ENCODE assay signal across 25 cellular contexts in the genomic region with DNA sequence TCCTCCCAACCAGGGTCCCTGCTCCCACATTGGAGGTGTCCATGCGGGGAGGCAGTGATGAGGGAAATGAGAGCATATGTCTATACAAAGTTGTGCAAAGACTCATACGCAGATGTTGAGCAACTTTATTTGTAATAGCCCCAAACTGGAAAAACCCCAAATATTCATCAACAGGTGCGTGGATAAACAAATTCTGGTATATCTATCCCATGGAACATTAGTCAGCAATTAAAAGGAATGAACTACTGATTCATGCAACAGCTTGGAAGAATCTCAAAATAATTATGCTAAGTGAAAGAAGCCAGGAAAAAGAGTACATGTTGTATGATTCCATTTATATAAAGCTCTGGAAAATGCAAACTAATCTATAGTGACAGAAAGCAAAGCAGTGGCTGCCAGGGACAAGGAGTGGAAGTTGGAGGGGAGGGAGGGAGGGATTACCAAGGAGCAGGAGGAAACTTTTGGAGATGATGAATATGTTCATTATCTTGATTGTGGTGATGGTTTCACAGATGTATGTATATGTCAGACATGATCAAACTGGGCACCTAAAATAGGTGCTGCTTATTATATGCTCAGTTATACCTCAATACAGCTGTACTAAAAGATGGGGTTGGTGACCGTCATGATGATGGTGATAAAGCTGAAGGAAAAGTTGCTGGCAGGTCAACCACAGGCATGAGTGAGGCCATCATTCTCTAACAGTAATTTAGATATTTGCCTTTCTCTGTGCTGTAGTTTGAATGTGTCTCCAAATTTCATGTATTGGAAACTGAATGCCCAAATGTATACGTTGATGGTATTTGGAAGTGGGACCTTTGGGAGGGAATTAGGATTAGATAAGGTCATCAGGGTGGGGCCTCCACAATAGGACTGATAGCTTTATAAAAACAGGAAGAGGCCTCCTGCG.
"Had no signal": no experiment of that assay in that cellular context is flagged by ENCODE, and none has a peak within 500 bp of the region (broad histone marks: within the 10 kb centered on the region; RNA-seq: fewer than 3 reads in every experiment).

No MANE protein-coding gene starts in this region.

- H3K36me3 ChIP-seq: ascending aorta, esophagus muscularis mucosa, gastrocnemius medialis, left ventricle myocardium inferior, prostate gland, right atrium auricular region, suprapubic skin, transverse colon, uterus had no signal

- H3K4me3 ChIP-seq: ascending aorta, esophagus muscularis mucosa, gastrocnemius medialis, left ventricle myocardium inferior, prostate gland, right atrium auricular region, suprapubic skin, transverse colon, uterus had no signal

- DNase-seq: activated CD4-positive, alpha-beta T cell treated with anti-CD3 and anti-CD28 coated beads, Interleukin-2, amount 10 ng/mL, durations not matched to agents 7 days and 5 days; activated CD8-positive, alpha-beta T cell treated with anti-CD3 and anti-CD28 coated beads, Interleukin-2, amount 10 ng/mL, durations not matched to agents 7 days and 5 days; activated naive CD4-positive, alpha-beta T cell treated with anti-CD3 and anti-CD28 coated beads, Interleukin-2, amount 10 ng/mL, durations not matched to agents 7 days and 5 days; activated naive CD8-positive, alpha-beta T cell treated with anti-CD3 and anti-CD28 coated beads, Interleukin-2, amount 50 U/mL, for 24 hours; activated T-cell treated with anti-CD3 and anti-CD28 coated beads, Interleukin-2, amount 50 U/mL, for 24 hours; effector CD8-positive, alpha-beta T cell; gastrocnemius medialis; head of caudate nucleus; kidney glomerular epithelial cell; left ventricle myocardium inferior; naive B cell; small intestine; stimulated activated CD4-positive, alpha-beta T cell treated with anti-CD3 and anti-CD28 coated beads, Interleukin-15, amount 100 ng/mL, for 24 hours; stimulated activated CD4-positive, alpha-beta T cell treated with anti-CD3 and anti-CD28 coated beads, Interleukin-2, amount 100 ng/mL, for 48 hours; T-cell; transverse colon; uterus had no signal

- H3K36me3 Mint-ChIP-seq: activated naive CD4-positive, alpha-beta T cell treated with anti-CD3 and anti-CD28 coated beads, Interleukin-2, amount 10 ng/mL, durations not matched to agents 7 days and 5 days; naive B cell; T-cell had no signal

- H3K27me3 Mint-ChIP-seq: activated CD4-positive, alpha-beta T cell treated with anti-CD3 and anti-CD28 coated beads, Interleukin-2, amount 10 ng/mL, durations not matched to agents 7 days and 5 days had no signal

- H3K4me3 Mint-ChIP-seq: activated CD4-positive, alpha-beta T cell treated with anti-CD3 and anti-CD28 coated beads, Interleukin-2, amount 10 ng/mL, durations not matched to agents 7 days and 5 days; activated CD8-positive, alpha-beta T cell treated with anti-CD3 and anti-CD28 coated beads, Interleukin-2, amount 10 ng/mL, durations not matched to agents 7 days and 5 days; activated naive CD4-positive, alpha-beta T cell treated with anti-CD3 and anti-CD28 coated beads, Interleukin-2, amount 10 ng/mL, durations not matched to agents 7 days and 5 days; activated naive CD8-positive, alpha-beta T cell treated with anti-CD3 and anti-CD28 coated beads, Interleukin-2, amount 50 U/mL, for 24 hours; activated T-cell treated with anti-CD3 and anti-CD28 coated beads, Interleukin-2, amount 50 U/mL, for 24 hours; central memory CD8-positive, alpha-beta T cell; dendritic cell treated with granulocyte-macrophage colony-stimulating factor and Interleukin-4, amounts not matched to agents 40 ng/mL and 50 ng/mL, for 4 days; naive B cell; stimulated activated naive CD8-positive, alpha-beta T cell treated with anti-CD3 and anti-CD28 coated beads, Interleukin-15, Interleukin-2, amounts not matched to agents 100 ng/mL and 50 ng/mL, for 24 hours; T-cell had no signal

- H3K27ac Mint-ChIP-seq: activated CD4-positive, alpha-beta T cell treated with anti-CD3 and anti-CD28 coated beads, Interleukin-2, amount 10 ng/mL, durations not matched to agents 7 days and 5 days; activated CD8-positive, alpha-beta T cell treated with anti-CD3 and anti-CD28 coated beads, Interleukin-2, amount 10 ng/mL, durations not matched to agents 7 days and 5 days; activated naive CD4-positive, alpha-beta T cell treated with anti-CD3 and anti-CD28 coated beads, Interleukin-2, amount 10 ng/mL, durations not matched to agents 7 days and 5 days; activated naive CD8-positive, alpha-beta T cell treated with anti-CD3 and anti-CD28 coated beads, Interleukin-2, amount 50 U/mL, for 24 hours; activated T-cell treated with anti-CD3 and anti-CD28 coated beads, Interleukin-2, amount 50 U/mL, for 24 hours; dendritic cell treated with granulocyte-macrophage colony-stimulating factor and Interleukin-4, amounts not matched to agents 40 ng/mL and 50 ng/mL, for 4 days; stimulated activated naive CD8-positive, alpha-beta T cell treated with anti-CD3 and anti-CD28 coated beads, Interleukin-15, Interleukin-2, amounts not matched to agents 100 ng/mL and 50 ng/mL, for 24 hours; T-cell had no signal

- H3K4me1 Mint-ChIP-seq: activated CD4-positive, alpha-beta T cell treated with anti-CD3 and anti-CD28 coated beads, Interleukin-2, amount 10 ng/mL, durations not matched to agents 7 days and 5 days; activated naive CD4-positive, alpha-beta T cell treated with anti-CD3 and anti-CD28 coated beads, Interleukin-2, amount 10 ng/mL, durations not matched to agents 7 days and 5 days; activated naive CD8-positive, alpha-beta T cell treated with anti-CD3 and anti-CD28 coated beads, Interleukin-2, amount 50 U/mL, for 24 hours; central memory CD8-positive, alpha-beta T cell; naive B cell; T-cell had no signal

- H3K9me3 Mint-ChIP-seq: activated CD4-positive, alpha-beta T cell treated with anti-CD3 and anti-CD28 coated beads, Interleukin-2, amount 10 ng/mL, durations not matched to agents 7 days and 5 days; activated naive CD4-positive, alpha-beta T cell treated with anti-CD3 and anti-CD28 coated beads, Interleukin-2, amount 10 ng/mL, durations not matched to agents 7 days and 5 days; activated naive CD8-positive, alpha-beta T cell treated with anti-CD3 and anti-CD28 coated beads, Interleukin-2, amount 50 U/mL, for 24 hours; activated T-cell treated with anti-CD3 and anti-CD28 coated beads, Interleukin-2, amount 50 U/mL, for 24 hours; central memory CD8-positive, alpha-beta T cell; dendritic cell treated with granulocyte-macrophage colony-stimulating factor and Interleukin-4, amounts not matched to agents 40 ng/mL and 50 ng/mL, for 4 days; stimulated activated naive CD8-positive, alpha-beta T cell treated with anti-CD3 and anti-CD28 coated beads, Interleukin-15, Interleukin-2, amounts not matched to agents 100 ng/mL and 50 ng/mL, for 24 hours; T-cell had no signal

- H3K27me3 ChIP-seq: ascending aorta, gastrocnemius medialis, right atrium auricular region, suprapubic skin, transverse colon, uterus had no signal

- H3K4me1 ChIP-seq: prostate gland, transverse colon, uterus had no signal

- H3K27ac ChIP-seq: ascending aorta, esophagus muscularis mucosa, left ventricle myocardium inferior, prostate gland, right atrium auricular region, suprapubic skin, transverse colon, uterus had no signal

- H3K9me3 ChIP-seq: ascending aorta, esophagus muscularis mucosa, gastrocnemius medialis, left ventricle myocardium inferior, prostate gland, right atrium auricular region, suprapubic skin, transverse colon, uterus had no signal
